In the genomic region with DNA sequence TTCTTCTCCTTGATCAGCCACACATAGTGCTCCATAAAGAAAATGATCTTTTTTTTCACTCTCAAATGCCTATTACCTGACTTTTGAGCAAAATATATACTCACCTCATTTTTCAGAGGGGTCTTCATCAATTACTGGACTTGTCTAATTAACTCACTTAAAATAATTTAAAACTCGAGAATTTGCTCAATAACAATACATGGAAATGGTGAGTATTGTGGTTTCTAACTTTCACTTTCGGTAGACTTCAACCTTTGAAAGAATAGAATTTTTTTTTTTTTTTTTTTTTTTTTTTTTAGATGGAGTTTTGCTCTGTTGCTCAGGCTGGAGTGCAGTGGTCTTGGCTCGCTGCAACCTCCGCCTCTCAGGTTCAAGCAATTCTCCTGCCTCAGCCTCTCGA, we compare ENCODE assay signal across 1 cellular context.
TF ChIP-seq lines count a peak whose summit lies in the region.

No MANE protein-coding gene starts in this region.

TF ChIP-seq in GM12878, 131 proteins besides CTCF, POLR2A, EP300 and RAD21:
- no peak for TF ChIP-seq PAX8 (IDR thresholded peaks at IDR 0.05)
- TF ChIP-seq ATF7 (IDR thresholded peaks at IDR 0.05; ENCODE audit: low read depth): peak; percentile 41; the same call in 1 of the 2 replicates
- peak; percentile 12; the same call in 1 of the 2 replicates for TF ChIP-seq RUNX3 (IDR thresholded peaks at IDR 0.05; ENCODE audit: low read length)
- peak; percentile 92 for TF ChIP-seq MTA2 (IDR thresholded peaks at IDR 0.05; ENCODE audit: low read depth)
- TF ChIP-seq CBX3 (IDR thresholded peaks at IDR 0.05; ENCODE audit: borderline replicate concordance, low read depth): no peak
- peak; percentile 75; the same call in 1 of the 2 replicates for TF ChIP-seq ZNF384 (IDR thresholded peaks at IDR 0.05; ENCODE audit: borderline replicate concordance, low read depth, low read length)
